In genomic region chr10:91590142-91590903, GRCh38 we compare ENCODE assay signal across 10 cellular contexts. TPM values are rescaled to one million over a fixed set of nuclear protein-coding genes. Genes with fewer than 3 reads are reported as not detected.
DNase-seq lines count a peak whose midpoint lies in the region; ATAC-seq and TF ChIP-seq lines count a peak whose summit lies in the region.
"Had no signal": no experiment of that assay in that cellular context is flagged by ENCODE, and none has a peak within 500 bp of the region (broad histone marks: within the 10 kb centered on the region; RNA-seq: fewer than 3 reads in every experiment).

No MANE protein-coding gene starts in this region.

- H3K27ac ChIP-seq in right lobe of liver (no peak overlapping the region), suprapubic skin (peak overlapping the region; percentile 53)

- intact Hi-C loops in right lobe of liver (cut with DNase I): no loop called here

- no peak for TF ChIP-seq EP300 in suprapubic skin (IDR thresholded peaks at IDR 0.05)

- peaks cover 75% of the 10 kb centered on the region for H3K4me1 Mint-ChIP-seq in chondrocyte (ENCODE audit: low read depth)
- H3K4me1 Mint-ChIP-seq in effector memory CD8-positive, alpha-beta T cell (ENCODE audit: low read depth in 2 of 2): no peaks in the 10 kb centered on the region

- DNase-seq in LoVo (ENCODE audit: low spot score) (peak; percentile 38), chondrocyte (ENCODE audit: low spot score) (no peak), right lobe of liver (no peak), suprapubic skin (ENCODE audit: low spot score in 2 of 2) (no peak), GM13977 (ENCODE audit: low spot score) (no peak)
- DNase-seq in effector memory CD8-positive, alpha-beta T cell: no peak
- DNase-seq: NCI-H2029 treated with DMSO at 0.1 percent for 48 hours, retina had no signal

- TF ChIP-seq POLR2A in right lobe of liver (IDR thresholded peaks at IDR 0.05): no peak
- no peak for TF ChIP-seq POLR2A in suprapubic skin (IDR thresholded peaks at IDR 0.05)

- no peak overlapping the region for H3K4me3 Mint-ChIP-seq in chondrocyte (ENCODE audit: unreplicated experiment)
- H3K4me3 Mint-ChIP-seq in effector memory CD8-positive, alpha-beta T cell: no peak overlapping the region

- H3K27ac Mint-ChIP-seq in chondrocyte (ENCODE audit: unreplicated experiment): peak overlapping the region; percentile 100
- H3K27ac Mint-ChIP-seq in effector memory CD8-positive, alpha-beta T cell: no peak overlapping the region

- no peaks in the 10 kb centered on the region for H3K9me3 ChIP-seq in right lobe of liver
- no peaks in the 10 kb centered on the region for H3K9me3 ChIP-seq in suprapubic skin

- 90% methylated on average over 3 of the region's 7 CpGs for WGBS in right lobe of liver (ENCODE audit: insufficient coverage, low coverage, low lambda C conversion rate, missing lambda C conversion rate)
- 30% methylated on average over 7 of the region's 7 CpGs for WGBS in suprapubic skin

- H3K4me1 ChIP-seq in right lobe of liver (no peaks in the 10 kb centered on the region), suprapubic skin (peaks cover 54% of the 10 kb centered on the region)

- H3K27me3 ChIP-seq in right lobe of liver (no peaks in the 10 kb centered on the region), suprapubic skin (no peaks in the 10 kb centered on the region)

- no peaks in the 10 kb centered on the region for H3K36me3 ChIP-seq in right lobe of liver
- H3K36me3 ChIP-seq in suprapubic skin: no peaks in the 10 kb centered on the region

- H3K27me3 Mint-ChIP-seq in chondrocyte (ENCODE audit: low read depth): no peaks in the 10 kb centered on the region
- peaks cover 32 to 63% of the 10 kb centered on the region in 2 donors for H3K27me3 Mint-ChIP-seq in effector memory CD8-positive, alpha-beta T cell

- no peaks in the 10 kb centered on the region for H3K9me3 Mint-ChIP-seq in chondrocyte (ENCODE audit: low read depth)
- no peaks in the 10 kb centered on the region for H3K9me3 Mint-ChIP-seq in effector memory CD8-positive, alpha-beta T cell

- ATAC-seq in right lobe of liver: peak in 3 of 4 donors; percentile 27 to 69 (median 44)
- ATAC-seq in effector memory CD8-positive, alpha-beta T cell (replicated peaks): no peak
- no peak for ATAC-seq in HG02852 (IDR thresholded peaks at IDR 0.05; ENCODE audit: unreplicated experiment)
- ATAC-seq in HG02938 (IDR thresholded peaks at IDR 0.05; ENCODE audit: unreplicated experiment): no peak

- TF ChIP-seq CTCF in chondrocyte (IDR thresholded peaks at IDR 0.05) (no peak), right lobe of liver (IDR thresholded peaks at IDR 0.05) (no peak), suprapubic skin (IDR thresholded peaks at IDR 0.05) (no peak), GM13977 (IDR thresholded peaks at IDR 0.05; ENCODE audit: extremely low read depth, insufficient read depth, missing control alignments) (no peak)

- H3K36me3 Mint-ChIP-seq in chondrocyte (ENCODE audit: low read depth): no peaks in the 10 kb centered on the region
- H3K36me3 Mint-ChIP-seq in effector memory CD8-positive, alpha-beta T cell (ENCODE audit: insufficient read depth): peaks cover 5% of the 10 kb centered on the region

- H3K4me3 ChIP-seq in right lobe of liver (no peak overlapping the region), suprapubic skin (no peak overlapping the region)

- in situ Hi-C loops in GM13977 (cut with MboI; ENCODE audit: low pct_unique_long_range_greater_than_20kb, low sequenced_read_pairs, unreplicated experiment): no loop called here

RNA-seq across cellular contexts. Expression of gene PPP1R3C, which starts 42.5 kb away (rescaled TPM):
- total RNA-seq in chondrocyte (24.0 to 39.8 TPM (median 39.0 TPM) in 3 replicates), right lobe of liver (100 to 1,000 TPM in 2 of 6 experiments, 10 to 100 TPM in 4; 24.7 to 158 (median 51.3) TPM), suprapubic skin (10 to 100 TPM in 1 of 4 donors, 1 to 10 TPM in 3; 4.8 to 10.3 (median 6.3) TPM)

Comparison
In these comparisons a context has a peak if more than half of its experiments do, and no peak if none do; other contexts are left out.
1. ATAC-seq: peak in right lobe of liver (3 of 4); none in effector memory CD8-positive, alpha-beta T cell (single experiment), HG02852 (single experiment) and HG02938 (single experiment).